Comparison of ENCODE assay signal across 22 cellular contexts in the genomic region with DNA sequence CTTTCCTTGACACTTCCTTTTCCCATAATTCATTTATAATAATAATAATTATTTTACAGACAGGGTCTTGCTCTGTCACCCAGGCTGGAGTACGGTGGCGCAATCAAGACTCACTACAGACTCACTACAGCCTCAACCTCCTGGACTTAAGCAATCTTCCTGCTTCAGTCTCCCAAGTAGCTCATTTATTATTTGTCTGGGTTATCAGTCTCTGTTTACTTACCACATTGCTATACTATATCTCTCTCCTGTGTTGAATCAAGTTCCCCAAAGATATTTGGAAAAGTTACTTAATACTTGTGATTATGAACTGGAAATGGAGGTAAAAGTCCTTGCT. TPM values are rescaled to one million over a fixed set of nuclear protein-coding genes. Genes with fewer than 3 reads are reported as not detected.
A peak's percentile ranks its signal among the peaks of the same experiment; 100 is the strongest.
DNase-seq lines count a peak whose midpoint lies in the region; ATAC-seq and TF ChIP-seq lines count a peak whose summit lies in the region.
"Had no signal": no experiment of that assay in that cellular context is flagged by ENCODE, and none has a peak within 500 bp of the region (broad histone marks: within the 10 kb centered on the region; RNA-seq: fewer than 3 reads in every experiment).

No MANE protein-coding gene starts in this region.

- dilution Hi-C loops in IMR-90 (cut with HindIII; ENCODE audit: low sequenced_read_pairs, unreplicated experiment): no loop called here

- H3K4ac ChIP-seq in IMR-90 (ENCODE audit: low read depth, low read length): no peak overlapping the region

- H2AK9ac ChIP-seq in IMR-90 (replicated peaks; ENCODE audit: low read depth, low read length, poor library complexity): no peak overlapping the region

- H4K91ac ChIP-seq in IMR-90 (ENCODE audit: insufficient read depth, low read depth, low read length): no peak overlapping the region

- H4K5ac ChIP-seq in IMR-90 (ENCODE audit: low read depth, low read length): no peak overlapping the region

- ATAC-seq in IMR-90 (ENCODE audit: low read depth) (peak; percentile 84), GM18868 (IDR thresholded peaks at IDR 0.05; ENCODE audit: unreplicated experiment) (no peak)
- ATAC-seq: naive thymus-derived CD4-positive, alpha-beta T cell had no signal

- H3K23ac ChIP-seq in IMR-90 (ENCODE audit: low read depth, low read length): no peak overlapping the region

- H3K9me1 ChIP-seq in IMR-90 (ENCODE audit: insufficient read depth, low read length): peaks cover 14% of the 10 kb centered on the region

- H3K4me1 ChIP-seq in IMR-90 (ENCODE audit: control insufficient read depth, insufficient read depth, low read length): peaks cover 12% of the 10 kb centered on the region
- no peaks in the 10 kb centered on the region for H3K4me1 ChIP-seq in smooth muscle cell (ENCODE audit: low read depth)
- H3K4me1 ChIP-seq: adrenal gland, HAP-1, sigmoid colon, transverse colon had no signal

- H2AFZ ChIP-seq in IMR-90 (replicated peaks; ENCODE audit: low read length, poor library complexity) (no peak overlapping the region), smooth muscle cell (ENCODE audit: low read depth) (no peak overlapping the region)

- H3K36me3 ChIP-seq in IMR-90 (ENCODE audit: control insufficient read depth, insufficient read depth, low read length): no peaks in the 10 kb centered on the region
- H3K36me3 ChIP-seq in smooth muscle cell (ENCODE audit: low read depth): peaks cover 3% of the 10 kb centered on the region
- H3K36me3 ChIP-seq: adrenal gland, HAP-1 had no signal

- no peak overlapping the region for H3K4me3 Mint-ChIP-seq in activated naive CD4-positive, alpha-beta T cell treated with anti-CD3 and anti-CD28 coated beads for 36 hours
- H3K4me3 Mint-ChIP-seq: naive thymus-derived CD4-positive, alpha-beta T cell had no signal

- POLR2A ChIA-PET in IMR-90 (lab: Charles Lee; ENCODE audit: unreplicated experiment): no interaction called here

- H3K4me2 ChIP-seq in IMR-90 (ENCODE audit: low read depth, low read length) (peak overlapping the region; percentile 5; the same call in 1 of the 2 replicates), smooth muscle cell (no peak overlapping the region)

- no CpG with 5 or more reads among the region's 2 CpGs for WGBS in IMR-90 (ENCODE audit: extremely low coverage in 2 of 2, insufficient read length in 1 of 2), 2 experiments
- WGBS in smooth muscle cell (ENCODE audit: low lambda C conversion rate): 46% methylated on average over 2 of the region's 2 CpGs

- CTCF ChIA-PET in IMR-90 (lab: Yijun Ruan, JAX): interaction anchor here (0.9 kb wide), 1 partner anchor 132 kb away, joined by 3 read pairs; no protein-coding TSS in a partner anchor
- CTCF ChIA-PET in activated naive CD4-positive, alpha-beta T cell treated with anti-CD3 and anti-CD28 coated beads for 36 hours (lab: Charles Lee): no interaction called here

- H3K27me3 Mint-ChIP-seq in activated naive CD4-positive, alpha-beta T cell treated with anti-CD3 and anti-CD28 coated beads for 36 hours (ENCODE audit: low read depth): no peaks in the 10 kb centered on the region

- H3K9me3 Mint-ChIP-seq in activated naive CD4-positive, alpha-beta T cell treated with anti-CD3 and anti-CD28 coated beads for 36 hours: peaks cover under 1% of the 10 kb centered on the region

- no peaks in the 10 kb centered on the region for H3K4me1 Mint-ChIP-seq in activated naive CD4-positive, alpha-beta T cell treated with anti-CD3 and anti-CD28 coated beads for 36 hours (ENCODE audit: low read depth)
- H3K4me1 Mint-ChIP-seq: naive thymus-derived CD4-positive, alpha-beta T cell had no signal

- H3K56ac ChIP-seq in IMR-90 (ENCODE audit: extremely low read depth, insufficient read depth, low read length): no peak overlapping the region

- H4K20me1 ChIP-seq in IMR-90 (ENCODE audit: insufficient read depth, low read length) (no peaks in the 10 kb centered on the region), smooth muscle cell (ENCODE audit: low read depth) (no peaks in the 10 kb centered on the region)

- intact Hi-C loops in IMR-90 (cut with micrococcal nuclease): no loop called here
- intact Hi-C loops in activated naive CD4-positive, alpha-beta T cell treated with anti-CD3 and anti-CD28 coated beads for 36 hours (cut with micrococcal nuclease): no loop called here

- in situ Hi-C loops in IMR-90 (cut with MboI; ENCODE audit: low sequenced_read_pairs): no loop called here

- H2BK120ac ChIP-seq in IMR-90 (ENCODE audit: low read depth, low read length): no peak overlapping the region

- H2BK15ac ChIP-seq in IMR-90 (ENCODE audit: low read depth, low read length): no peak overlapping the region

- peak overlapping the region; percentile 2 for H2BK5ac ChIP-seq in IMR-90 (ENCODE audit: low read depth, low read length, poor library complexity, severe bottlenecking)

- no peak overlapping the region for H3K27ac Mint-ChIP-seq in activated naive CD4-positive, alpha-beta T cell treated with anti-CD3 and anti-CD28 coated beads for 36 hours
- H3K27ac Mint-ChIP-seq: naive thymus-derived CD4-positive, alpha-beta T cell had no signal

- H3K9ac ChIP-seq in IMR-90 (ENCODE audit: low read depth, low read length) (no peak overlapping the region), smooth muscle cell (ENCODE audit: low read depth) (no peak overlapping the region)

- no peak for TF ChIP-seq RAD21 in IMR-90 (IDR thresholded peaks at IDR 0.05; ENCODE audit: low read length)

- BruUV-seq in IMR-90 (replicated peaks; lab: Mats Ljungman, UMichigan): no TSS peak

- TF ChIP-seq CTCF in IMR-90 (conservative IDR thresholded peaks at IDR 0.05; ENCODE audit: low read depth, low read length) (no peak), fibroblast of mammary gland (conservative IDR thresholded peaks at IDR 0.05; ENCODE audit: control insufficient read depth, insufficient read depth, low read depth, low read length) (no peak), smooth muscle cell (IDR thresholded peaks at IDR 0.05; ENCODE audit: borderline replicate concordance, insufficient read depth, poor library complexity, severe bottlenecking) (no peak)

- no peak overlapping the region for H3K4me3 ChIP-seq in IMR-90 (ENCODE audit: insufficient read depth, low read depth, low read length)
- no peak overlapping the region for H3K4me3 ChIP-seq in fibroblast of mammary gland (ENCODE audit: control insufficient read depth, low read depth, low read length)
- no peak overlapping the region for H3K4me3 ChIP-seq in smooth muscle cell
- H3K4me3 ChIP-seq: adrenal gland, HAP-1, heart right ventricle, sigmoid colon, transverse colon had no signal

- H3K27ac ChIP-seq in IMR-90 (ENCODE audit: insufficient read depth, low read length) (no peak overlapping the region), smooth muscle cell (ENCODE audit: low read depth) (peak overlapping the region; percentile 70)
- H3K27ac ChIP-seq: sigmoid colon, transverse colon had no signal

- peaks cover under 1% of the 10 kb centered on the region for H3K36me3 Mint-ChIP-seq in activated naive CD4-positive, alpha-beta T cell treated with anti-CD3 and anti-CD28 coated beads for 36 hours (ENCODE audit: low read depth)

- H2AK5ac ChIP-seq in IMR-90 (ENCODE audit: low read depth, low read length): no peak overlapping the region

- H3K18ac ChIP-seq in IMR-90 (ENCODE audit: low read depth, low read length): no peak overlapping the region

- TF ChIP-seq POLR2A in IMR-90 (IDR thresholded peaks at IDR 0.05; ENCODE audit: low read depth, low read length): no peak

- peaks cover 3% of the 10 kb centered on the region for H3F3A ChIP-seq in smooth muscle cell (ENCODE audit: low read depth)

- peaks cover under 1% of the 10 kb centered on the region; the same call in 1 of the 2 replicates for H3K9me3 ChIP-seq in IMR-90 (ENCODE audit: control insufficient read depth, insufficient read depth, low read length)
- no peaks in the 10 kb centered on the region for H3K9me3 ChIP-seq in smooth muscle cell (replicated peaks; ENCODE audit: low read depth)
- H3K9me3 ChIP-seq: HAP-1 had no signal

- H2BK20ac ChIP-seq in IMR-90 (ENCODE audit: low read depth, low read length): no peak overlapping the region

- H3K27me3 ChIP-seq in IMR-90 (ENCODE audit: control insufficient read depth, insufficient read depth, low read length): no peaks in the 10 kb centered on the region
- no peaks in the 10 kb centered on the region for H3K27me3 ChIP-seq in smooth muscle cell (ENCODE audit: low read depth)
- H3K27me3 ChIP-seq: adrenal gland, heart right ventricle, sigmoid colon, transverse colon had no signal

- no peaks in the 10 kb centered on the region; a peak in 1 of 4 replicates for H3K79me1 ChIP-seq in IMR-90 (ENCODE audit: low read depth in 1 of 2, low read length in 2 of 2)

- H4K8ac ChIP-seq in IMR-90 (ENCODE audit: low read depth in 2 of 2, low read length in 2 of 2): no peak overlapping the region

- H3K14ac ChIP-seq in IMR-90 (replicated peaks; ENCODE audit: low read depth, low read length): no peak overlapping the region

- peak; percentile 79 for DNase-seq in IMR-90
- peak; percentile 25 for DNase-seq in SKM-1 treated with dmso at 0.1 percent for 144 hours (lab: John Stamatoyannopoulos, UW; ENCODE audit: unreplicated experiment)
- peak; percentile 77 for DNase-seq in fibroblast of mammary gland (ENCODE audit: low read depth)
- no peak for DNase-seq in smooth muscle cell (lab: John Stamatoyannopoulos, UW; ENCODE audit: unreplicated experiment)
- DNase-seq in NCI-H187 (lab: John Stamatoyannopoulos, UW): no peak
- DNase-seq in activated naive CD4-positive, alpha-beta T cell treated with anti-CD3 and anti-CD28 coated beads for 36 hours: no peak
- DNase-seq: activated CD4-positive, alpha-beta T cell treated with anti-CD3 and anti-CD28 coated beads for 48 hours; activated effector memory CD4-positive, alpha-beta T cell treated with Interleukin-2 at 50 U/mL for 16 hours; central memory CD4-positive, alpha-beta T cell; GF-D8; heart right ventricle; MM.1S; naive thymus-derived CD4-positive, alpha-beta T cell; NCI-H2029; sigmoid colon; stimulated activated CD4-positive, alpha-beta T cell treated with anti-CD3 and anti-CD28 coated beads, Interleukin-2, amount 100 ng/mL, for 24 hours; stimulated activated naive CD4-positive, alpha-beta T cell treated with Interleukin-2 at 50 U/mL for 16 hours; SW 1271; transverse colon had no signal

- no peaks in the 10 kb centered on the region for H3K79me2 ChIP-seq in smooth muscle cell (ENCODE audit: low read depth)

TF ChIP-seq in IMR-90, 13 proteins besides CTCF, POLR2A, EP300 and RAD21:
- no peak for TF ChIP-seq MAZ (IDR thresholded peaks at IDR 0.05; ENCODE audit: borderline replicate concordance, low read depth, low read length)
- peak; percentile 93 for TF ChIP-seq CEBPB (IDR thresholded peaks at IDR 0.05; ENCODE audit: low read depth, low read length)

RNA-seq across cellular contexts. Expression of a gene that starts 55.7 kb away (rescaled TPM):
- total RNA-seq in IMR-90 (2012; rRNA removed): 9.5 and 14.7 TPM in 2 replicates
- 23.5 and 25.1 TPM in 2 replicates for polyA plus RNA-seq in IMR-90 (2012; rRNA removed)
- polyA plus RNA-seq in IMR-90 (2012; cell fraction: cytosol; rRNA removed): 17.2 and 30.6 TPM in 2 replicates
- 24.7 and 29.8 TPM in 2 replicates for polyA plus RNA-seq in IMR-90 (2012; cell fraction: nucleus; rRNA removed; ENCODE audit: low replicate concordance)
- total RNA-seq in smooth muscle cell: 13.3 and 16.1 TPM in 2 replicates
- 18.7 and 20.2 TPM in 2 replicates for polyA plus RNA-seq in smooth muscle cell
- not detected for total RNA-seq in activated naive CD4-positive, alpha-beta T cell treated with anti-CD3 and anti-CD28 coated beads for 36 hours
- total RNA-seq: naive thymus-derived CD4-positive, alpha-beta T cell had no signal
- polyA plus RNA-seq: naive thymus-derived CD4-positive, alpha-beta T cell had no signal

Comparison
In these comparisons a context has a peak if more than half of its experiments do, and no peak if none do; other contexts are left out.
1. DNase-seq: peak in IMR-90 (single experiment), SKM-1 treated with dmso at 0.1 percent for 144 hours (single experiment) and fibroblast of mammary gland (single experiment); none in smooth muscle cell (single experiment), NCI-H187 (0 of 2) and activated naive CD4-positive, alpha-beta T cell treated with anti-CD3 and anti-CD28 coated beads for 36 hours (single experiment).
2. RNA of a gene that starts 55.7 kb away (total RNA-seq): 13.3 to 16.1 TPM in smooth muscle cell and 9.5 to 14.7 TPM in IMR-90; not detected in activated naive CD4-positive, alpha-beta T cell treated with anti-CD3 and anti-CD28 coated beads for 36 hours; every median in the first group is over 10 times any median in the second.